In the genomic region with DNA sequence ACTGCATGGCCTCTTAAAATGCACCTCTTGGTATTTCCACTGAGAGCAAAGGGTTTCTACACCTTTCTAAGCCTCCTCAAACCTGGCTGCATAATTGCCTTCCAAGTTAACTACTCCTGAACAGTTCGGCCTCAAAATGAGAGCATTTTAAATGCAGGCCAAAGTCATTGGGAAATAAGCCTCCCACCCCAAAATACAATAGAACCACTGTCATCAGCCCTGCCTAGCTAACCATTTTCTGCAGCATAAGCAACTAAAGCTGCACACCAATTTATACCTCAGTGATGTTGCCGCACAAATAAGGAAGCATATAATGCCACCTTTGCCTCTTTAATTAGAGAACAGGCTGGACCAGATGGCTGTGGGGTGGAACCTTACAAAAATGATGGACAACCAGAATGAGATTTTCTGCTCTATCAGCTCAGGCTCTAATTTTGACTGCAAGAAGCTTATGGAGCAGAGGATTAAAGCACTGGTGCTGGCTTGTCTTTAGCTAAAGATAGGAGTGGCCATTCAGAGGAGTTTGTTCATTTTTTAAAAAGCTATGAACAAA, we compare ENCODE assay signal across 13 cellular contexts. TPM values are rescaled to one million over a fixed set of nuclear protein-coding genes. Genes with fewer than 3 reads are reported as not detected.
DNase-seq lines count a peak whose midpoint lies in the region; ATAC-seq and TF ChIP-seq lines count a peak whose summit lies in the region.
"Had no signal": no experiment of that assay in that cellular context is flagged by ENCODE, and none has a peak within 500 bp of the region (broad histone marks: within the 10 kb centered on the region; RNA-seq: fewer than 3 reads in every experiment).

No MANE protein-coding gene starts in this region.

- no peak for DNase-seq in activated naive CD8-positive, alpha-beta T cell treated with anti-CD3 and anti-CD28 coated beads, Interleukin-2, amount 50 U/mL, for 24 hours
- no peak for DNase-seq in activated naive CD8-positive, alpha-beta T cell treated with anti-CD3 and anti-CD28 coated beads for 36 hours
- DNase-seq in adipocyte (ENCODE audit: low read depth) (no peak), mesothelial cell of epicardium (ENCODE audit: low spot score in 2 of 2, unreplicated experiment in 2 of 2) (no peak), transverse colon (no peak), DMS79 (lab: John Stamatoyannopoulos, UW) (no peak), Calu3 (no peak)
- DNase-seq: body of pancreas; erythroblast; NCI-H1092 treated with DMSO at 0.1 percent for 48 hours; stimulated activated CD4-positive, alpha-beta T cell treated with anti-CD3 and anti-CD28 coated beads, Interleukin-15, amount 100 ng/mL, for 24 hours; T-helper 1 cell had no signal

- peaks cover 27% of the 10 kb centered on the region for H3K36me3 Mint-ChIP-seq in activated naive CD8-positive, alpha-beta T cell treated with anti-CD3 and anti-CD28 coated beads, Interleukin-2, amount 50 U/mL, for 24 hours (ENCODE audit: low read depth)
- peaks cover 15% of the 10 kb centered on the region for H3K36me3 Mint-ChIP-seq in activated naive CD8-positive, alpha-beta T cell treated with anti-CD3 and anti-CD28 coated beads for 36 hours
- H3K36me3 Mint-ChIP-seq in mesothelial cell of epicardium, result peaks cover 3% of the 10 kb centered on the region
- peaks cover 85% of the 10 kb centered on the region for H3K36me3 Mint-ChIP-seq in Calu3 (ENCODE audit: insufficient read depth, unreplicated experiment)

- peak overlapping the region; percentile 96 for H3K4me3 Mint-ChIP-seq in activated naive CD8-positive, alpha-beta T cell treated with anti-CD3 and anti-CD28 coated beads, Interleukin-2, amount 50 U/mL, for 24 hours
- H3K4me3 Mint-ChIP-seq in activated naive CD8-positive, alpha-beta T cell treated with anti-CD3 and anti-CD28 coated beads for 36 hours, result no peak overlapping the region
- no peak overlapping the region for H3K4me3 Mint-ChIP-seq in mesothelial cell of epicardium
- H3K4me3 Mint-ChIP-seq in Calu3 (ENCODE audit: low read depth, unreplicated experiment), result no peak overlapping the region

- TF ChIP-seq CTCF in mesothelial cell of epicardium (IDR thresholded peaks at IDR 0.05; ENCODE audit: unreplicated experiment) (no peak), transverse colon (IDR thresholded peaks at IDR 0.05) (no peak), Calu3 (IDR thresholded peaks at IDR 0.05; ENCODE audit: unreplicated experiment) (no peak)

- CTCF ChIA-PET in Calu3 (lab: Charles Lee), result no interaction called here

- in situ Hi-C loops in transverse colon (cut with MboI; ENCODE audit: low pct_ligation_motif_present in 1 of 4, low pct_unique_long_range_greater_than_20kb in 1 of 4, low sequenced_read_pairs in 3 of 4), result no loop called here

- WGBS in transverse colon (ENCODE audit: low coverage in 1 of 2), 2 donors, result 36 to 67% methylated on average over 1 to 2 of the region's 2 CpGs

- H3K4me3 ChIP-seq in adipocyte (ENCODE audit: low read length), result peak overlapping the region; percentile 99
- H3K4me3 ChIP-seq in transverse colon, result no peak overlapping the region
- H3K4me3 ChIP-seq: body of pancreas had no signal

- H3K9ac ChIP-seq in adipocyte (ENCODE audit: low read length), result peak overlapping the region; percentile 30

- H3K27ac ChIP-seq in transverse colon, result peak overlapping the region; percentile 11 to 100 (median 68)

- no peak for TF ChIP-seq POLR2A in transverse colon (IDR thresholded peaks at IDR 0.05)

- TF ChIP-seq EP300 in transverse colon (IDR thresholded peaks at IDR 0.05; ENCODE audit: low read depth), result no peak

- peaks cover 32% of the 10 kb centered on the region for H3K4me1 Mint-ChIP-seq in activated naive CD8-positive, alpha-beta T cell treated with anti-CD3 and anti-CD28 coated beads, Interleukin-2, amount 50 U/mL, for 24 hours
- peaks cover 14% of the 10 kb centered on the region for H3K4me1 Mint-ChIP-seq in activated naive CD8-positive, alpha-beta T cell treated with anti-CD3 and anti-CD28 coated beads for 36 hours
- H3K4me1 Mint-ChIP-seq in mesothelial cell of epicardium (peaks cover 12% of the 10 kb centered on the region), Calu3 (ENCODE audit: low read depth, unreplicated experiment) (peaks cover 12% of the 10 kb centered on the region)

- intact Hi-C loops in transverse colon (cut with DNase I; ENCODE audit: low total_unique reads) (no loop called here), Calu3 (cut with micrococcal nuclease; ENCODE audit: unreplicated experiment) (no loop called here)

- no peaks in the 10 kb centered on the region for H3K27me3 ChIP-seq in adipocyte (replicated peaks; ENCODE audit: control insufficient read depth, insufficient read depth, low read length)
- H3K27me3 ChIP-seq in transverse colon, result no peaks in the 10 kb centered on the region
- H3K27me3 ChIP-seq: body of pancreas had no signal

- H3K36me3 ChIP-seq in adipocyte (ENCODE audit: control insufficient read depth, insufficient read depth, low read length, severe bottlenecking) (peaks cover 43% of the 10 kb centered on the region), transverse colon (peaks cover 0 to 19% (median 1%) of the 10 kb centered on the region in 4 donors)

- peaks cover 31% of the 10 kb centered on the region for H3K4me1 ChIP-seq in adipocyte (ENCODE audit: control insufficient read depth, insufficient read depth, low read length)
- peaks cover 14 to 41% (median 23%) of the 10 kb centered on the region in 4 donors for H3K4me1 ChIP-seq in transverse colon

- BruUV-seq in Calu3 (replicated peaks; lab: Mats Ljungman, UMichigan), result no TSS peak

- no peaks in the 10 kb centered on the region for H3K9me3 ChIP-seq in adipocyte (ENCODE audit: control insufficient read depth, low read length)
- no peaks in the 10 kb centered on the region for H3K9me3 ChIP-seq in transverse colon
- H3K9me3 ChIP-seq: body of pancreas had no signal

- H3K27ac Mint-ChIP-seq in activated naive CD8-positive, alpha-beta T cell treated with anti-CD3 and anti-CD28 coated beads, Interleukin-2, amount 50 U/mL, for 24 hours, result no peak overlapping the region
- no peak overlapping the region for H3K27ac Mint-ChIP-seq in activated naive CD8-positive, alpha-beta T cell treated with anti-CD3 and anti-CD28 coated beads for 36 hours
- H3K27ac Mint-ChIP-seq in mesothelial cell of epicardium, result peak overlapping the region; percentile 55
- H3K27ac Mint-ChIP-seq in Calu3 (ENCODE audit: unreplicated experiment), result no peak overlapping the region

- ATAC-seq in activated naive CD8-positive, alpha-beta T cell treated with anti-CD3 and anti-CD28 coated beads, Interleukin-2, amount 50 U/mL, for 24 hours, result no peak
- ATAC-seq in GM21360 (IDR thresholded peaks at IDR 0.05; ENCODE audit: unreplicated experiment), result no peak
- ATAC-seq: body of pancreas had no signal

- H3K9me3 Mint-ChIP-seq in activated naive CD8-positive, alpha-beta T cell treated with anti-CD3 and anti-CD28 coated beads, Interleukin-2, amount 50 U/mL, for 24 hours, result no peaks in the 10 kb centered on the region
- H3K9me3 Mint-ChIP-seq in activated naive CD8-positive, alpha-beta T cell treated with anti-CD3 and anti-CD28 coated beads for 36 hours, result no peaks in the 10 kb centered on the region
- H3K9me3 Mint-ChIP-seq in mesothelial cell of epicardium (no peaks in the 10 kb centered on the region), Calu3 (ENCODE audit: low read depth, unreplicated experiment) (no peaks in the 10 kb centered on the region)

- H3K27me3 Mint-ChIP-seq in activated naive CD8-positive, alpha-beta T cell treated with anti-CD3 and anti-CD28 coated beads, Interleukin-2, amount 50 U/mL, for 24 hours, result no peaks in the 10 kb centered on the region
- H3K27me3 Mint-ChIP-seq in activated naive CD8-positive, alpha-beta T cell treated with anti-CD3 and anti-CD28 coated beads for 36 hours, result peaks cover 3% of the 10 kb centered on the region
- H3K27me3 Mint-ChIP-seq in mesothelial cell of epicardium (ENCODE audit: low read depth), result no peaks in the 10 kb centered on the region
- H3K27me3 Mint-ChIP-seq in Calu3 (ENCODE audit: unreplicated experiment), result no peaks in the 10 kb centered on the region

RNA-seq across cellular contexts. Expression of a gene that starts 4.3 kb away (rescaled TPM):
- total RNA-seq in activated naive CD8-positive, alpha-beta T cell treated with anti-CD3 and anti-CD28 coated beads for 36 hours, result 10 to 100 TPM; 33.9 to 34.8 TPM
- total RNA-seq in mesothelial cell of epicardium (40.2 to 44.0 TPM (median 42.1 TPM) in 3 replicates), transverse colon (10 to 100 TPM; 22.7 to 64.0 (median 49.7) TPM), Calu3 (2022) (57.3 and 64.1 TPM in 2 replicates)

RNA-seq across cellular contexts. Expression of a gene that starts 26.2 kb away (rescaled TPM):
- 100 to 1,000 TPM; 114 to 117 TPM for total RNA-seq in activated naive CD8-positive, alpha-beta T cell treated with anti-CD3 and anti-CD28 coated beads for 36 hours
- total RNA-seq in mesothelial cell of epicardium (38.0 to 47.8 TPM (median 44.2 TPM) in 3 replicates), transverse colon (10 to 100 TPM in 3 of 4 donors, 1 to 10 TPM in 1; 3.0 to 33.9 (median 25.0) TPM), Calu3 (2022) (53.3 and 68.5 TPM in 2 replicates)

RNA-seq across cellular contexts. Expression of a gene that starts 26.6 kb away (rescaled TPM):
- 100 to 1,000 TPM; 107 to 109 TPM for total RNA-seq in activated naive CD8-positive, alpha-beta T cell treated with anti-CD3 and anti-CD28 coated beads for 36 hours
- 66.9 to 69.9 TPM (median 69.4 TPM) in 3 replicates for total RNA-seq in mesothelial cell of epicardium
- total RNA-seq in transverse colon, result 100 to 1,000 TPM; 164 to 351 (median 255) TPM
- 94.0 and 94.5 TPM in 2 replicates for total RNA-seq in Calu3 (2022)
